ENCODE assay signal across 8 cellular contexts in the genomic region with DNA sequence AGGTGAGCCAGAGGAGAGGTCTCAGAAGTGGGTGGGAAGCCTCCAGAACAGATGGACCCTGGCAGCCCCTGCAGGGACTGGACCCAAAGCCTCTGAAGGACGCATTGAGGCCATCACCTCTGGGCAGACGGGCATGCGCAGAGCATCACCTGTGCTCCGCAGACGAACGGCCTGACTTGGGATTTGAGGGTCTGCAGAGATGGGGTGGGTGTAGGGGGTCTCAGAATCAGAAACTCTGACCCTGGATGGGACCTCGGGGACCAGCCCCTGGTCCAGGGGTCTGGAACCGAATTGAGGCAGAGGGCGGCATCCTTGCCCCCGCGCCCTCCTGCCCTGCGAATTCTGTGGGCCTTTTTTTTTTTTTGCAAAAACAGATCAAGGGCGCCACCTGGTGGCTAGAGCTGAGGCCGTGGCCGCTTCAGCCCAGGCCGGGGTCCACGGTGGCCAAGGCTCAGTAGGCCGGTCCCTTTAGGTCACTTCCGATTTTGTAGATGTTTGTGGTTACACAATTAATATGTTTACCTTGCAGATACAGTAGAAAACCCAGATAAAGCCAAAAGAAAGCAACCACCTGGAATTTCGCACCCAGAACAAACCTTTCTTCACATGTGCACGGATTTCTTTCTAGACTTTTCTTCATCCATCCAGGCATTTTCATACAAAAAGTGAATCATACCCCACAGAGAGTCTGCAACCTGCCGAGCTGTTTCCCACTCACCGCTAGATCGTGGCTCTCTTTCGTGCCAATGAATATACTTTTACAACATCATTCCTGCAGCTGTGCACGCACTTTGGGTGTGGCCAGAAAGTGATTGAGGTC. TPM values are rescaled to one million over a fixed set of nuclear protein-coding genes. Genes with fewer than 3 reads are reported as not detected.
DNase-seq lines count a peak whose midpoint lies in the region; ATAC-seq and TF ChIP-seq lines count a peak whose summit lies in the region.

No MANE protein-coding gene starts in this region.

- no peak overlapping the region for H3K4me3 ChIP-seq in fibroblast of villous mesenchyme (ENCODE audit: low read depth, low read length)
- H3K4me3 ChIP-seq in retinal pigment epithelial cell (ENCODE audit: low read length): no peak overlapping the region

- peaks cover 2% of the 10 kb centered on the region for H3K4me1 Mint-ChIP-seq in activated T-cell treated with anti-CD3 and anti-CD28 coated beads, Interleukin-2, amount 50 U/mL, for 4 hours (ENCODE audit: low read depth)

- DNase-seq in activated gamma-delta T cell treated with Interleukin-2 at 50 U/mL for 16 hours (peak; percentile 54), activated gamma-delta T cell (lab: John Stamatoyannopoulos, UW) (no peak), NCI-H510A (lab: John Stamatoyannopoulos, UW) (peak; percentile 13), fibroblast of villous mesenchyme (ENCODE audit: low read depth) (peak; percentile 36), retinal pigment epithelial cell (ENCODE audit: low read depth) (no peak), amniotic stem cell (lab: John Stamatoyannopoulos, UW) (no peak)
- DNase-seq in activated T-cell treated with anti-CD3 and anti-CD28 coated beads, Interleukin-2, amount 50 U/mL, for 4 hours: peak; percentile 49

- no peak overlapping the region for H3K4me3 Mint-ChIP-seq in activated T-cell treated with anti-CD3 and anti-CD28 coated beads, Interleukin-2, amount 50 U/mL, for 4 hours

- H3K27me3 Mint-ChIP-seq in activated T-cell treated with anti-CD3 and anti-CD28 coated beads, Interleukin-2, amount 50 U/mL, for 4 hours (ENCODE audit: low read depth): no peaks in the 10 kb centered on the region

- ATAC-seq in activated T-cell treated with anti-CD3 and anti-CD28 coated beads, Interleukin-2, amount 50 U/mL, for 4 hours: peak in 1 of 2 donors; percentile 26
- ATAC-seq in HG03108 (IDR thresholded peaks at IDR 0.05; ENCODE audit: unreplicated experiment): no peak

- H3K36me3 Mint-ChIP-seq in activated T-cell treated with anti-CD3 and anti-CD28 coated beads, Interleukin-2, amount 50 U/mL, for 4 hours (ENCODE audit: insufficient read depth): no peaks in the 10 kb centered on the region

- TF ChIP-seq CTCF in fibroblast of villous mesenchyme (IDR thresholded peaks at IDR 0.05; ENCODE audit: insufficient read depth, low read depth, low read length) (peak; percentile 75), retinal pigment epithelial cell (conservative IDR thresholded peaks at IDR 0.05; ENCODE audit: low read depth, low read length) (peak; percentile 81)

- H3K9me3 Mint-ChIP-seq in activated T-cell treated with anti-CD3 and anti-CD28 coated beads, Interleukin-2, amount 50 U/mL, for 4 hours: no peaks in the 10 kb centered on the region

RNA-seq across cellular contexts. Expression of a gene that starts 25.9 kb away (rescaled TPM):
- total RNA-seq in activated T-cell treated with anti-CD3 and anti-CD28 coated beads, Interleukin-2, amount 50 U/mL, for 4 hours: under 1 TPM in 2 of 3 donors, not detected in 1; 0.13 to 0.27 TPM
- not detected in 2 replicates for total RNA-seq in fibroblast of villous mesenchyme

RNA-seq across cellular contexts. Expression of a gene that starts 33.4 kb away (rescaled TPM):
- under 1 TPM; 0.21 to 0.68 (median 0.22) TPM for total RNA-seq in activated T-cell treated with anti-CD3 and anti-CD28 coated beads, Interleukin-2, amount 50 U/mL, for 4 hours
- not detected in 2 replicates for total RNA-seq in fibroblast of villous mesenchyme

Comparison
In these comparisons a context has a peak if more than half of its experiments do, and no peak if none do; other contexts are left out.
1. DNase-seq: peak in activated gamma-delta T cell treated with Interleukin-2 at 50 U/mL for 16 hours (single experiment), NCI-H510A (single experiment), activated T-cell treated with anti-CD3 and anti-CD28 coated beads, Interleukin-2, amount 50 U/mL, for 4 hours (single experiment) and fibroblast of villous mesenchyme (single experiment); none in activated gamma-delta T cell (single experiment), retinal pigment epithelial cell (single experiment) and amniotic stem cell (single experiment).